ENCODE assay signal across 8 cellular contexts in genomic region chr12:6538420-6539275, GRCh38. TPM values are rescaled to one million over a fixed set of nuclear protein-coding genes. Genes with fewer than 3 reads are reported as not detected.
DNase-seq lines count a peak whose midpoint lies in the region; ATAC-seq and TF ChIP-seq lines count a peak whose summit lies in the region.

No MANE protein-coding gene starts in this region.

- no peak overlapping the region for H3K4me3 Mint-ChIP-seq in Caco-2 (ENCODE audit: unreplicated experiment)
- peak overlapping the region; percentile 99 for H3K4me3 Mint-ChIP-seq in activated CD8-positive, alpha-beta T cell treated with anti-CD3 and anti-CD28 coated beads, Interleukin-2, amount 10 ng/mL, durations not matched to agents 7 days and 5 days

- no peaks in the 10 kb centered on the region for H3K9me3 Mint-ChIP-seq in Caco-2 (ENCODE audit: unreplicated experiment)
- H3K9me3 Mint-ChIP-seq in activated CD8-positive, alpha-beta T cell treated with anti-CD3 and anti-CD28 coated beads, Interleukin-2, amount 10 ng/mL, durations not matched to agents 7 days and 5 days (ENCODE audit: insufficient read depth), result no peaks in the 10 kb centered on the region

- DNase-seq in Caco-2 (peak in 1 of 2 experiments; percentile 68), HL-60 (ENCODE audit: low read depth in 1 of 2, low spot score in 1 of 2) (peak; percentile 70 to 80), NCI-H1436 (lab: John Stamatoyannopoulos, UW) (no peak), NCI-H1048 (lab: John Stamatoyannopoulos, UW) (no peak)
- no peak for DNase-seq in activated CD8-positive, alpha-beta T cell treated with anti-CD3 and anti-CD28 coated beads, Interleukin-2, amount 10 ng/mL, durations not matched to agents 7 days and 5 days

- peaks cover 42% of the 10 kb centered on the region for H3K4me1 Mint-ChIP-seq in Caco-2 (ENCODE audit: low read depth, unreplicated experiment)
- H3K4me1 Mint-ChIP-seq in activated CD8-positive, alpha-beta T cell treated with anti-CD3 and anti-CD28 coated beads, Interleukin-2, amount 10 ng/mL, durations not matched to agents 7 days and 5 days (ENCODE audit: low read depth), result peaks cover 68% of the 10 kb centered on the region

- H3K4me1 ChIP-seq in Caco-2, result peaks cover 31% of the 10 kb centered on the region
- H3K4me1 ChIP-seq in liver (ENCODE audit: control insufficient read depth in 4 of 4, insufficient read depth in 4 of 4, low read length in 3 of 4), result peaks cover 12 to 55% (median 34%) of the 10 kb centered on the region in 4 donors

- no peak for ATAC-seq in activated CD8-positive, alpha-beta T cell treated with anti-CD3 and anti-CD28 coated beads, Interleukin-2, amount 10 ng/mL, durations not matched to agents 7 days and 5 days
- ATAC-seq in HG03520 (IDR thresholded peaks at IDR 0.05; ENCODE audit: unreplicated experiment), result no peak
- no peak for ATAC-seq in GM18870 (IDR thresholded peaks at IDR 0.05; ENCODE audit: unreplicated experiment)

- peak overlapping the region; percentile 55 for H3K27ac ChIP-seq in HL-60 (replicated peaks)
- H3K27ac ChIP-seq in liver (ENCODE audit: low read depth in 1 of 2, low read length in 2 of 2), result peak overlapping the region; percentile 99 to 100

- CTCF ChIA-PET in Caco-2 (lab: Charles Lee), result interaction anchor here (0.5 to 2.5 kb wide), 19 partner anchors 10 to 212 kb away, joined by 3 to 17 read pairs (median 4); partner anchors contain the start of genes NOP2 and ZNF384
- CTCF ChIA-PET in activated CD8-positive, alpha-beta T cell treated with anti-CD3 and anti-CD28 coated beads, Interleukin-2, amount 10 ng/mL, durations not matched to agents 7 days and 5 days (lab: Charles Lee), result interaction anchor here (1.0 to 8.3 kb wide), 32 partner anchors 10 to 218 kb away, joined by 3 to 97 read pairs (median 6); partner anchors contain the start of genes CD27, MRPL51 and VAMP1

- H3K27ac Mint-ChIP-seq in Caco-2 (ENCODE audit: unreplicated experiment), result peak overlapping the region; percentile 97
- H3K27ac Mint-ChIP-seq in activated CD8-positive, alpha-beta T cell treated with anti-CD3 and anti-CD28 coated beads, Interleukin-2, amount 10 ng/mL, durations not matched to agents 7 days and 5 days, result peak overlapping the region; percentile 100

- intact Hi-C loops in Caco-2 (cut with micrococcal nuclease; ENCODE audit: unreplicated experiment), result loop anchor here (1.0 kb wide), 1 partner anchor 115 kb away; no protein-coding TSS in a partner anchor

- TF ChIP-seq RAD21 in liver (IDR thresholded peaks at IDR 0.05), result no peak

- H3K36me3 ChIP-seq in Caco-2 (ENCODE audit: control insufficient read depth, insufficient read depth, low read length), result peaks cover 16% of the 10 kb centered on the region
- peaks cover 15 to 33% (median 23%) of the 10 kb centered on the region in 4 donors for H3K36me3 ChIP-seq in liver (ENCODE audit: control insufficient read depth in 4 of 4, insufficient read depth in 3 of 4, low read depth in 1 of 4, low read length in 3 of 4)

- no peaks in the 10 kb centered on the region for H3K27me3 Mint-ChIP-seq in Caco-2 (ENCODE audit: insufficient read depth, unreplicated experiment)
- H3K27me3 Mint-ChIP-seq in activated CD8-positive, alpha-beta T cell treated with anti-CD3 and anti-CD28 coated beads, Interleukin-2, amount 10 ng/mL, durations not matched to agents 7 days and 5 days (ENCODE audit: low read depth), result no peaks in the 10 kb centered on the region

- H3K9me3 ChIP-seq in Caco-2, result no peaks in the 10 kb centered on the region
- no peaks in the 10 kb centered on the region for H3K9me3 ChIP-seq in liver (ENCODE audit: control insufficient read depth in 4 of 4, low read length in 3 of 4)

- H3K4me3 ChIP-seq in Caco-2 (ENCODE audit: low read depth, low read length), result no peak overlapping the region
- no peak overlapping the region for H3K4me3 ChIP-seq in HL-60 (replicated peaks; ENCODE audit: insufficient read depth, low read length)
- no peak overlapping the region for H3K4me3 ChIP-seq in liver (ENCODE audit: low read depth in 1 of 3, low read length in 3 of 3)

- H3K27me3 ChIP-seq in Caco-2 (replicated peaks; ENCODE audit: control insufficient read depth, insufficient read depth, low read length), result no peaks in the 10 kb centered on the region
- H3K27me3 ChIP-seq in HL-60 (ENCODE audit: insufficient read depth, poor library complexity, severe bottlenecking), result no peaks in the 10 kb centered on the region
- no peaks in the 10 kb centered on the region for H3K27me3 ChIP-seq in liver (ENCODE audit: control insufficient read depth in 4 of 4, insufficient read depth in 4 of 4, low read length in 3 of 4)

- BruUV-seq in Caco-2 (replicated peaks; lab: Mats Ljungman, UMichigan), result no TSS peak

- peaks cover 80% of the 10 kb centered on the region for H3K36me3 Mint-ChIP-seq in Caco-2 (ENCODE audit: insufficient read depth, unreplicated experiment)
- H3K36me3 Mint-ChIP-seq in activated CD8-positive, alpha-beta T cell treated with anti-CD3 and anti-CD28 coated beads, Interleukin-2, amount 10 ng/mL, durations not matched to agents 7 days and 5 days (ENCODE audit: low read depth), result peaks cover 65% of the 10 kb centered on the region

- 72% methylated on average over 23 of the region's 23 CpGs for WGBS in liver

- POLR2A ChIA-PET in Caco-2 (lab: Charles Lee), result interaction anchor here (0.7 to 2.6 kb wide), 7 partner anchors 10 to 174 kb away, joined by 3 to 8 read pairs (median 4); partner anchors contain the start of genes MRPL51, VAMP1 and ZNF384
- POLR2A ChIA-PET in activated CD8-positive, alpha-beta T cell treated with anti-CD3 and anti-CD28 coated beads, Interleukin-2, amount 10 ng/mL, durations not matched to agents 7 days and 5 days (lab: Charles Lee), result interaction anchor here (0.7 to 7.2 kb wide), 10 partner anchors 13 to 215 kb away, joined by 3 to 74 read pairs (median 4); partner anchors contain the start of genes IFFO1 and VAMP1

- H3K9ac ChIP-seq in liver (ENCODE audit: low read depth in 1 of 2, low read length in 2 of 2), result no peak overlapping the region

- TF ChIP-seq CTCF in Caco-2 (IDR thresholded peaks at IDR 0.05; ENCODE audit: insufficient read depth in 1 of 2, low read depth in 1 of 2, low read length in 1 of 2, severe bottlenecking in 1 of 2, unreplicated experiment in 1 of 2) (no peak), HL-60 (IDR thresholded peaks at IDR 0.05; ENCODE audit: insufficient read depth, low read length) (no peak), liver (IDR thresholded peaks at IDR 0.05; ENCODE audit: low read depth, low read length, missing input control) (no peak)

TF ChIP-seq in liver, 16 proteins besides CTCF, POLR2A, EP300 and RAD21 (continues in another document):
- TF ChIP-seq ZBTB33 (IDR thresholded peaks at IDR 0.05) (no peak), HNF4A (conservative IDR thresholded peaks at IDR 0.05) (no peak), FOXA2 (IDR thresholded peaks at IDR 0.05) (no peak)
- TF ChIP-seq, protein P1, sequence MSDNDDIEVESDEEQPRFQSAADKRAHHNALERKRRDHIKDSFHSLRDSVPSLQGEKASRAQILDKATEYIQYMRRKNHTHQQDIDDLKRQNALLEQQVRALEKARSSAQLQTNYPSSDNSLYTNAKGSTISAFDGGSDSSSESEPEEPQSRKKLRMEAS (IDR thresholded peaks at IDR 0.05), result no peak

RNA-seq across cellular contexts. Expression of gene GAPDH, which starts 4.3 kb away (rescaled TPM):
- total RNA-seq in Caco-2 (2022), result 4,975 and 5,337 TPM in 2 replicates
- total RNA-seq in activated CD8-positive, alpha-beta T cell treated with anti-CD3 and anti-CD28 coated beads, Interleukin-2, amount 10 ng/mL, durations not matched to agents 7 days and 5 days, result 1,000 to 10,000 TPM; 6,175 to 6,471 TPM
- total RNA-seq in liver, result 1,000 to 10,000 TPM; 1,234 to 1,389 TPM
- polyA plus RNA-seq in liver, result 1,000 to 10,000 TPM; 1,299 to 2,082 TPM

RNA-seq across cellular contexts. Expression of gene IFFO1, which starts 17.2 kb away (rescaled TPM):
- total RNA-seq in Caco-2 (2022), result 0.48 and 0.53 TPM in 2 replicates
- total RNA-seq in activated CD8-positive, alpha-beta T cell treated with anti-CD3 and anti-CD28 coated beads, Interleukin-2, amount 10 ng/mL, durations not matched to agents 7 days and 5 days, result 10 to 100 TPM; 24.9 to 25.5 TPM
- 1 to 10 TPM; 4.8 to 5.9 TPM for total RNA-seq in liver
- polyA plus RNA-seq in liver, result 1 to 10 TPM; 5.9 to 7.6 TPM

RNA-seq across cellular contexts. Expression of gene NOP2, which starts 29.4 kb away (rescaled TPM):
- total RNA-seq in Caco-2 (2022) (145 and 157 TPM in 2 replicates), liver (10 to 100 TPM in 1 of 2 donors, 1 to 10 TPM in 1; 4.8 to 22.3 TPM)
- total RNA-seq in activated CD8-positive, alpha-beta T cell treated with anti-CD3 and anti-CD28 coated beads, Interleukin-2, amount 10 ng/mL, durations not matched to agents 7 days and 5 days, result 10 to 100 TPM; 84.2 to 87.6 TPM
- 10 to 100 TPM; 12.5 to 15.6 TPM for polyA plus RNA-seq in liver

RNA-seq across cellular contexts. Expression of gene NCAPD2, which starts 44.7 kb away (rescaled TPM):
- 204 and 218 TPM in 2 replicates for total RNA-seq in Caco-2 (2022)
- total RNA-seq in activated CD8-positive, alpha-beta T cell treated with anti-CD3 and anti-CD28 coated beads, Interleukin-2, amount 10 ng/mL, durations not matched to agents 7 days and 5 days, result 100 to 1,000 TPM; 195 to 201 TPM
- total RNA-seq in liver, result 10 to 100 TPM in 1 of 2 donors, 1 to 10 TPM in 1; 10.0 to 55.1 TPM
- 1 to 10 TPM; 2.0 to 4.9 TPM for polyA plus RNA-seq in liver

RNA-seq across cellular contexts. Expression of gene MRPL51, which starts 45.6 kb away (rescaled TPM):
- total RNA-seq in Caco-2 (2022) (448 and 456 TPM in 2 replicates), liver (10 to 100 TPM; 37.6 to 38.6 TPM)
- 100 to 1,000 TPM; 217 to 228 TPM for total RNA-seq in activated CD8-positive, alpha-beta T cell treated with anti-CD3 and anti-CD28 coated beads, Interleukin-2, amount 10 ng/mL, durations not matched to agents 7 days and 5 days
- 100 to 1,000 TPM in 1 of 2 donors, 10 to 100 TPM in 1; 57.4 to 163 TPM for polyA plus RNA-seq in liver

Comparison
In these comparisons a context has a peak if more than half of its experiments do, and no peak if none do; other contexts are left out.
1. DNase-seq: peak in HL-60 (2 of 2); none in activated CD8-positive, alpha-beta T cell treated with anti-CD3 and anti-CD28 coated beads, Interleukin-2, amount 10 ng/mL, durations not matched to agents 7 days and 5 days (single experiment), NCI-H1436 (single experiment) and NCI-H1048 (single experiment).